In the genomic region with DNA sequence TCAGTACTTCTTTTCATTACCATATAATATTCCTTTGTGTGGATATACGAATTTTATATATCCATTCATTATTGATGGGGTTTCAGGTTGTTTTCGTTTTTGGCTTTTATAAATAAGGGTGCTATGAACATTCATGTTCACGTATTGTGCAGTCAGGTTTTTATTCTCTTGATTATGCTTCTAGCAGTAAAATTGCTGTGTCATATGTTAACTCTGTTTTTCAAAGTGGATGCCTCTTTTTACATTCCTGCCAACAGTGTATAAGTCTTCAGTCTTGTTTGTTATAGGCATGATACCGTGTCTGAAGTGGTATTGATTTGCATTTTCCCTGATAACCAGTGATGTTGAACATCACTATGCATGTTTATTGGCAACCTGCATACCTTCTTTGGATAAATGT, we compare ENCODE assay signal across 27 cellular contexts.
"Had no signal": no experiment of that assay in that cellular context is flagged by ENCODE, and none has a peak within 500 bp of the region (broad histone marks: within the 10 kb centered on the region; RNA-seq: fewer than 3 reads in every experiment).

No MANE protein-coding gene starts in this region.

- H3K4me1 ChIP-seq: stomach, suprapubic skin, testis, thyroid gland, tibial artery, tibial nerve, transverse colon, upper lobe of left lung, upper lobe of right lung, uterus, vagina had no signal

- H3K4me3 ChIP-seq: stomach, suprapubic skin, testis, thoracic aorta, thyroid gland, tibial artery, tibial nerve, transverse colon, upper lobe of left lung, upper lobe of right lung, uterus, vagina had no signal

- H3K36me3 ChIP-seq: stomach, suprapubic skin, thoracic aorta, thyroid gland, tibial artery, tibial nerve, transverse colon, upper lobe of left lung, upper lobe of right lung, uterus, vagina had no signal

- H3K9me3 ChIP-seq: suprapubic skin, testis, thoracic aorta, thyroid gland, tibial artery, tibial nerve, transverse colon, upper lobe of left lung, upper lobe of right lung, uterus, vagina had no signal

- H3K27ac ChIP-seq: stomach, suprapubic skin, testis, thoracic aorta, thyroid gland, tibial artery, tibial nerve, transverse colon, upper lobe of left lung, upper lobe of right lung, uterus, vagina had no signal

- H3K27me3 ChIP-seq: stomach, suprapubic skin, testis, thyroid gland, tibial artery, tibial nerve, transverse colon, upper lobe of left lung, upper lobe of right lung, uterus, vagina had no signal

- ATAC-seq: stimulated activated effector memory CD8-positive, alpha-beta T cell treated with anti-CD3 and anti-CD28 coated beads, Interleukin-12 subunit alpha, Interleukin-12 subunit beta, amount 100 ng/mL, for 72 hours; stimulated activated memory B cell treated with anti-CD40 and anti-IgM and Interleukin-4, amounts not matched to agents 10 μg/mL and 1 μg/mL and 100 μg/mL, for 72 hours; stimulated activated naive B cell treated with anti-CD40 and anti-IgM and Interleukin-4, amounts not matched to agents 10 μg/mL and 1 μg/mL and 100 μg/mL, for 72 hours; stimulated activated naive CD8-positive, alpha-beta T cell treated with anti-CD3 and anti-CD28 coated beads, Interleukin-15, amount 100 ng/mL, for 72 hours; stimulated activated naive CD8-positive, alpha-beta T cell treated with anti-CD3 and anti-CD28 coated beads, Interleukin-15, Interleukin-2, amounts not matched to agents 100 U/mL and 50 U/mL, for 24 hours; upper lobe of right lung had no signal

- DNase-seq: stimulated activated CD4-positive, alpha-beta T cell treated with anti-CD3 and anti-CD28 coated beads, Interleukin-2, amount 100 ng/mL, for 48 hours; stimulated activated CD4-positive, alpha-beta T cell treated with anti-CD3 and anti-CD28 coated beads, Interleukin-4, amount 100 ng/mL, for 1 hour; stimulated activated CD4-positive, alpha-beta T cell treated with anti-CD3 and anti-CD28 coated beads, Interleukin-4, amount 100 ng/mL, for 24 hours; stimulated activated CD4-positive, alpha-beta T cell treated with anti-CD3 and anti-CD28 coated beads, Interleukin-4, amount 100 ng/mL, for 4 hours; stimulated activated CD8-positive, alpha-beta memory T cell treated with anti-CD3 and anti-CD28 coated beads, Interleukin-4, amount 100 ng/mL, for 48 hours; stimulated activated naive B cell treated with anti-CD40 and anti-IgM and Interleukin-4, amounts not matched to agents 10 μg/mL and 1 μg/mL and 100 μg/mL, for 72 hours; stimulated activated naive CD4-positive, alpha-beta T cell; stimulated activated naive CD4-positive, alpha-beta T cell treated with Interleukin-2 at 50 U/mL for 16 hours; stimulated activated naive CD8-positive, alpha-beta T cell treated with anti-CD3 and anti-CD28 coated beads, Interleukin-15, amount 100 ng/mL, for 72 hours; stimulated activated naive CD8-positive, alpha-beta T cell treated with anti-CD3 and anti-CD28 coated beads, Interleukin-15, Interleukin-2, amounts not matched to agents 100 U/mL and 50 U/mL, for 24 hours; stomach; substantia nigra; testis; thyroid gland; tibial artery; transverse colon; trophoblast cell; upper lobe of left lung; upper lobe of right lung; uterus had no signal

- FAIRE-seq: urothelium cell line had no signal
